Comparison of ENCODE assay signal across 19 cellular contexts in the genomic region with DNA sequence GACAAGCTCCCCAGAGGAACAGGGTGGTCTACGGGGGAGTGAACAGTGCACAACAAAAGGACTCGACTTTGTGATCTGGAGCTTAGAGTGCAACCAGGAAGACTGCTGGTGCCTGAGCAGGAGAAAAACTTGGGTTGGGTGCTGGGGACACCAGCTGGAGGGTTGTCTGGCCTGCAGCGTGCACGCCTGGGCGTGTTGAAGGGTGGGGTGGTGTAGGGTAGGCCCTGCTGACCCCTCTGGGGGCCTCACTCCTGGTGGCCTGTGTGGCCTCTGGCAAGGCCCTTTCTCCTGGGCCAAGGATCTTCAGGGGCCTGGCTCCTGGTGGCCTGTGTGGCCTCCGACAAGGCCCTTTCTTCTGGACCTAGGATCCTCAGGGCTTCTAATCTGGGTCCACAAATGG. TPM values are rescaled to one million over a fixed set of nuclear protein-coding genes. Genes with fewer than 3 reads are reported as not detected.
"Had no signal": no experiment of that assay in that cellular context is flagged by ENCODE, and none has a peak within 500 bp of the region (broad histone marks: within the 10 kb centered on the region; RNA-seq: fewer than 3 reads in every experiment).

No MANE protein-coding gene starts in this region.

- H3K9me3 Mint-ChIP-seq: activated T-helper 2 cell treated with anti-CD3 and anti-CD28 coated beads, Interferon-gamma antibody, Interleukin-2, Interleukin-4, amounts not matched to agents 10 μg/mL and 5 μg/mL and 100 μg/mL, durations not matched to agents 14 hours and 24 hours and 36 hours; central memory CD8-positive, alpha-beta T cell; naive thymus-derived CD8-positive, alpha-beta T cell; stimulated activated naive CD8-positive, alpha-beta T cell treated with anti-CD3 and anti-CD28 coated beads, Interleukin-15, Interleukin-2, amounts not matched to agents 100 ng/mL and 50 ng/mL, for 24 hours had no signal

- H3K27ac Mint-ChIP-seq: activated T-helper 2 cell treated with anti-CD3 and anti-CD28 coated beads, Interferon-gamma antibody, Interleukin-2, Interleukin-4, amounts not matched to agents 10 μg/mL and 5 μg/mL and 100 μg/mL, durations not matched to agents 14 hours and 24 hours and 36 hours; stimulated activated naive CD8-positive, alpha-beta T cell treated with anti-CD3 and anti-CD28 coated beads, Interleukin-15, Interleukin-2, amounts not matched to agents 100 ng/mL and 50 ng/mL, for 24 hours had no signal

- H3K27ac ChIP-seq: brain microvascular endothelial cell, foreskin keratinocyte, right atrium auricular region, thoracic aorta had no signal

- H3K27me3 ChIP-seq: brain microvascular endothelial cell, foreskin keratinocyte, right atrium auricular region had no signal

- H3K4me3 ChIP-seq: right atrium auricular region, thoracic aorta had no signal

- H3K9me3 ChIP-seq: right atrium auricular region, thoracic aorta had no signal

- DNase-seq: activated CD4-positive, alpha-beta T cell treated with anti-CD3 and anti-CD28 coated beads, Interleukin-2, amount 50 U/mL, for 1 hour; brain microvascular endothelial cell; effector memory CD4-positive, alpha-beta T cell; foreskin keratinocyte; mesenchymal stem cell; naive thymus-derived CD8-positive, alpha-beta T cell; occipital lobe; SW 1271 had no signal

- ATAC-seq: foreskin keratinocyte; naive thymus-derived CD8-positive, alpha-beta T cell had no signal

- H3K4me3 Mint-ChIP-seq: activated naive CD8-positive, alpha-beta T cell; central memory CD8-positive, alpha-beta T cell; naive thymus-derived CD8-positive, alpha-beta T cell; stimulated activated naive CD8-positive, alpha-beta T cell treated with anti-CD3 and anti-CD28 coated beads, Interleukin-15, Interleukin-2, amounts not matched to agents 100 ng/mL and 50 ng/mL, for 24 hours had no signal

- H3K27me3 Mint-ChIP-seq: activated naive CD8-positive, alpha-beta T cell; central memory CD8-positive, alpha-beta T cell; naive thymus-derived CD8-positive, alpha-beta T cell; progenitor cell of endocrine pancreas; stimulated activated naive CD8-positive, alpha-beta T cell treated with anti-CD3 and anti-CD28 coated beads, Interleukin-15, Interleukin-2, amounts not matched to agents 100 ng/mL and 50 ng/mL, for 24 hours had no signal

RNA-seq across cellular contexts. Expression of a gene that starts 4.7 kb away (rescaled TPM):
- total RNA-seq: foreskin keratinocyte, right atrium auricular region, skeletal muscle tissue, thoracic aorta had no signal
- polyA plus RNA-seq: liver; naive thymus-derived CD8-positive, alpha-beta T cell had no signal

RNA-seq across cellular contexts. Expression of a gene that starts 44.4 kb away (rescaled TPM):
- total RNA-seq: naive thymus-derived CD8-positive, alpha-beta T cell; occipital lobe; right atrium auricular region; skeletal muscle tissue; T-helper 2 cell treated with Interferon-gamma antibody and Interleukin-4, amounts not matched to agents 100 ng/mL and 5 ng/mL, for 36 hours; thoracic aorta; ureter had no signal
- polyA plus RNA-seq: naive thymus-derived CD8-positive, alpha-beta T cell had no signal
